In the genomic region with DNA sequence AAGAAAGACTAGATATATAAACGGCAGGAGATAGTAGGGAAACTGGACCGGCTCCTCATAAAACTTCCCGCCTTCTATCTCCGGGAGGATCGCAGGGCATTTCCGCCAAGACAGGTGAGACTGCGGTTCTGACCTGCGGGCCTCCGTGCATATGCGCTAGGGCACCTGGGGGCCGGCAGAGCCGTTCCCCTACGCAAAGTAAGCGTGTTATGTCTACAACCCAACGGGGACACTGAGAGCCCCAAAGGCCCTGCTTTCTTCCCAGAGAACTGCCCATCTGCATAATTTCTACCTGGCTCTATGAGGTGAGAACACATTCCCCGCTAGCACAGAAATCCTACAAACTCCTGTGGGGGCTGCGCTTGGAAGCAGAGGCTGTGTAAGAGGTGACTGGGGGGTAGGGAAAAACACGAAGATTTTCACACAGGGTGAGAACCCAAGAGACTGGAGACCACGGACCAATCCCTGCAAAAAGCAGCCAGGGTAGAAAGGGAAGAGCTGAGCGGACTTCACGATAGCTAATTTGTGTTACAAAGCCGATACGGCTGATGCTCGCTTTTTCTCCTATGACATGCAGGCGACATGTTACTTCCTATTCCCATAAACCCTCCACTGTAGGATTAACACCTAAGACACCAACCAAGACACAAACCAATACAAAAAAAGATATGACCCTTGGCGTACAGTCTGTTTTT, we compare ENCODE assay signal across 8 cellular contexts. TPM values are rescaled to one million over a fixed set of nuclear protein-coding genes. Genes with fewer than 3 reads are reported as not detected.
A peak's percentile ranks its signal among the peaks of the same experiment; 100 is the strongest.
DNase-seq lines count a peak whose midpoint lies in the region; ATAC-seq and TF ChIP-seq lines count a peak whose summit lies in the region.
"Not testable (repeated sequence)": the region's sequence is repeated elsewhere in the genome, so short reads cannot be mapped to it uniquely, and the experiment has no call there.

No MANE protein-coding gene starts in this region.

- H3K27ac ChIP-seq in CD8-positive, alpha-beta T cell (ENCODE audit: low read depth, low read length) = peak overlapping the region; percentile 90

- H3K27me3 ChIP-seq in CD8-positive, alpha-beta T cell (ENCODE audit: insufficient read depth, low read length) = not testable (repeated sequence)

- DNase-seq in CD8-positive, alpha-beta T cell = peak in 6 of 7 experiments; percentile 27 to 70 (median 44)
- DNase-seq in NCI-H446 (lab: John Stamatoyannopoulos, UW) = peak; percentile 98 to 99
- peak; percentile 74 for DNase-seq in activated B cell treated with CpG ODN at 0.5 μM for 24 hours
- peak; percentile 57 to 79 for DNase-seq in cerebellar nuclear complex (lab: John Stamatoyannopoulos, UW)
- peak; percentile 99 for DNase-seq in kidney tubule cell (ENCODE audit: low spot score)
- peak; percentile 88 for DNase-seq in stimulated activated CD4-positive, alpha-beta T cell treated with anti-CD3 and anti-CD28 coated beads, Interleukin-1b, Interleukin-23, amount 100 ng/mL, for 48 hours

- H3K9me3 ChIP-seq in CD8-positive, alpha-beta T cell (ENCODE audit: low read length) = not testable (repeated sequence)

- not testable (repeated sequence) for TF ChIP-seq CTCF in CD8-positive, alpha-beta T cell (IDR thresholded peaks at IDR 0.05); activated B cell treated with CpG ODN at 0.5 μM for 24 hours (IDR thresholded peaks at IDR 0.05)

- H3K4me1 Mint-ChIP-seq in CD8-positive, alpha-beta T cell (ENCODE audit: low read depth); activated B cell treated with CpG ODN at 0.5 μM for 24 hours: not testable (repeated sequence)

- H3K4me3 Mint-ChIP-seq in CD8-positive, alpha-beta T cell; activated B cell treated with CpG ODN at 0.5 μM for 24 hours: not testable (repeated sequence)

- not testable (repeated sequence) for H3K27me3 Mint-ChIP-seq in CD8-positive, alpha-beta T cell (ENCODE audit: low read depth); activated B cell treated with CpG ODN at 0.5 μM for 24 hours

- not testable (repeated sequence) for H3K27ac Mint-ChIP-seq in CD8-positive, alpha-beta T cell; activated B cell treated with CpG ODN at 0.5 μM for 24 hours

- POLR2A ChIA-PET in CD8-positive, alpha-beta T cell (lab: Charles Lee) = interaction anchor here (0.7 to 1.7 kb wide), 5 partner anchors 16 to 391 kb away, joined by 3 to 9 read pairs (median 4); a partner anchor contains a TSS
- POLR2A ChIA-PET in activated B cell treated with CpG ODN at 0.5 μM for 24 hours (lab: Charles Lee) = interaction anchor here (0.6 to 2.1 kb wide), 43 partner anchors 9 to 817 kb away, joined by 3 to 33 read pairs (median 4); a partner anchor contains a TSS

- not testable (repeated sequence) for H3K9me3 Mint-ChIP-seq in CD8-positive, alpha-beta T cell; activated B cell treated with CpG ODN at 0.5 μM for 24 hours

- H3K4me1 ChIP-seq in CD8-positive, alpha-beta T cell (ENCODE audit: insufficient read depth, low read length) = peaks cover 13% of the 10 kb centered on the region

- CTCF ChIA-PET in CD8-positive, alpha-beta T cell (lab: Charles Lee); activated B cell treated with CpG ODN at 0.5 μM for 24 hours (lab: Charles Lee): not testable (repeated sequence)

- intact Hi-C loops in CD8-positive, alpha-beta T cell (cut with DNase I, micrococcal nuclease) = loop anchor here (1.0 to 5.0 kb wide), 3 partner anchors 14 to 394 kb away; a partner anchor contains a TSS
- intact Hi-C loops in activated B cell treated with CpG ODN at 0.5 μM for 24 hours (cut with micrococcal nuclease) = loop anchor here (2.0 to 10.0 kb wide), 3 partner anchors 73 to 441 kb away; a partner anchor contains a TSS

- not testable (repeated sequence) for H3K36me3 Mint-ChIP-seq in CD8-positive, alpha-beta T cell; activated B cell treated with CpG ODN at 0.5 μM for 24 hours (ENCODE audit: low read depth)

- H3K4me3 ChIP-seq in CD8-positive, alpha-beta T cell (ENCODE audit: low read depth, low read length) = peak overlapping the region; percentile 17

- not testable (repeated sequence) for H3K36me3 ChIP-seq in CD8-positive, alpha-beta T cell (ENCODE audit: insufficient read depth, low read length)

- ATAC-seq in CD8-positive, alpha-beta T cell = peak; percentile 96
- ATAC-seq in GM19395 (IDR thresholded peaks at IDR 0.05; ENCODE audit: unreplicated experiment) = peak; percentile 99
- ATAC-seq in HG03442 (IDR thresholded peaks at IDR 0.05; ENCODE audit: unreplicated experiment) = peak; percentile 93
- peak; percentile 97 for ATAC-seq in activated B cell treated with CpG ODN at 0.5 μM for 24 hours (ENCODE audit: low read depth)

RNA-seq across cellular contexts. Expression of a gene that starts 0.5 kb away (rescaled TPM):
- 1,000 to 10,000 TPM; 3,774 to 3,852 TPM for total RNA-seq in CD8-positive, alpha-beta T cell
- total RNA-seq in activated B cell treated with CpG ODN at 0.5 μM for 24 hours = 3,526 and 4,195 TPM in 2 replicates

Comparison
In these comparisons a context has a peak if more than half of its experiments do, and no peak if none do; other contexts are left out.
1. Peak in every context shown above with its lines: DNase-seq, ATAC-seq, H3K4me3 ChIP-seq and H3K27ac ChIP-seq.
2. DNase-seq: peak in every context shown above with its lines; median percentile 99 in kidney tubule cell; 98 in NCI-H446; 88 in stimulated activated CD4-positive, alpha-beta T cell treated with anti-CD3 and anti-CD28 coated beads, Interleukin-1b, Interleukin-23, amount 100 ng/mL, for 48 hours; 74 in activated B cell treated with CpG ODN at 0.5 μM for 24 hours; 68 in cerebellar nuclear complex; 44 in CD8-positive, alpha-beta T cell.